Comparison of ENCODE assay signal across 27 cellular contexts in the genomic region with DNA sequence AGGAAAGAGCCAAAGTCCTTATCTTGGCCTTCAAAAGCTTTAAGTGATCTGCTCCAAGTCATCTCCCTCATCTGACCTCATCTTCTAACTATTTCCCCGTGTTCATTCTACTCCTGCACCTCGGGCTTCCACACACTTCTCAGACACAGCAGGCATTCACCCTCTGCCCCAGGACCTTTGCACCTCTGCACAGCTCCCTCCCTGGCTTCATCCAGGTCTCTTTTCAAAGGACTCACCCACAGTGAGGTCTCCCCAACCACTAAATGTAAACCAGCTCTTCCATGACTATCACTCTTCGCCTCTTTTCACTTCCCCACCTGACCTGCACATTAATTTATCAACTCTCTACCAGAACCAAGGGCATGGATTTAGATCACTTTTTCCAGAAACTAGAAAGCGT.
"Had no signal": no experiment of that assay in that cellular context is flagged by ENCODE, and none has a peak within 500 bp of the region (broad histone marks: within the 10 kb centered on the region; RNA-seq: fewer than 3 reads in every experiment).

No MANE protein-coding gene starts in this region.

- H3K27me3 ChIP-seq: neural progenitor cell, ovary, right lobe of liver, sigmoid colon, stomach, thyroid gland, tibial nerve, upper lobe of right lung, uterus had no signal

- H3K36me3 ChIP-seq: neural progenitor cell, ovary, right lobe of liver, sigmoid colon, stomach, thoracic aorta, thyroid gland, tibial nerve, upper lobe of right lung, uterus had no signal

- ATAC-seq: naive thymus-derived CD4-positive, alpha-beta T cell; natural killer cell; psoas muscle; right cardiac atrium; right lobe of liver; stimulated activated effector memory CD8-positive, alpha-beta T cell treated with anti-CD3 and anti-CD28 coated beads, Interleukin-12 subunit alpha, Interleukin-12 subunit beta, amount 100 ng/mL, for 72 hours; stimulated activated naive B cell treated with anti-CD40 and anti-IgM and Interleukin-4, amounts not matched to agents 10 μg/mL and 1 μg/mL and 100 μg/mL, for 72 hours; upper lobe of right lung had no signal

- H3K4me3 ChIP-seq: neural progenitor cell, ovary, psoas muscle, right lobe of liver, sigmoid colon, stomach, thoracic aorta, thyroid gland, tibial nerve, upper lobe of right lung, uterus had no signal

- DNase-seq: naive thymus-derived CD4-positive, alpha-beta T cell; natural killer cell; occipital lobe; ovary; psoas muscle; right cardiac atrium; right lobe of liver; sigmoid colon; small intestine; stimulated activated CD4-positive, alpha-beta T cell treated with anti-CD3 and anti-CD28 coated beads, Interleukin-15, amount 100 ng/mL, for 24 hours; stimulated activated CD4-positive, alpha-beta T cell treated with anti-CD3 and anti-CD28 coated beads, Interleukin-2, amount 100 ng/mL, for 24 hours; stimulated activated CD4-positive, alpha-beta T cell treated with anti-CD3 and anti-CD28 coated beads, Interleukin-2, amount 100 ng/mL, for 48 hours; stimulated activated CD4-positive, alpha-beta T cell treated with anti-CD3 and anti-CD28 coated beads, Interleukin-4, amount 100 ng/mL, for 24 hours; stimulated activated naive B cell treated with anti-CD40 and anti-IgM and Interleukin-4, amounts not matched to agents 10 μg/mL and 1 μg/mL and 100 μg/mL, for 72 hours; stimulated activated naive CD4-positive, alpha-beta T cell treated with Interleukin-2 at 50 U/mL for 16 hours; stomach; thyroid gland; upper lobe of right lung; uterus had no signal

- H3K4me1 Mint-ChIP-seq: naive thymus-derived CD4-positive, alpha-beta T cell; natural killer cell; nephron; stimulated activated effector memory CD8-positive, alpha-beta T cell treated with anti-CD3 and anti-CD28 coated beads, Interleukin-12 subunit alpha, Interleukin-12 subunit beta, amount 100 ng/mL, for 72 hours; stimulated activated naive B cell treated with anti-CD40 and anti-IgM and Interleukin-4, amounts not matched to agents 10 μg/mL and 1 μg/mL and 100 μg/mL, for 72 hours had no signal

- H3K4me3 Mint-ChIP-seq: naive thymus-derived CD4-positive, alpha-beta T cell; natural killer cell; nephron; neural progenitor cell; stimulated activated effector memory CD8-positive, alpha-beta T cell treated with anti-CD3 and anti-CD28 coated beads, Interleukin-12 subunit alpha, Interleukin-12 subunit beta, amount 100 ng/mL, for 72 hours; stimulated activated naive B cell treated with anti-CD40 and anti-IgM and Interleukin-4, amounts not matched to agents 10 μg/mL and 1 μg/mL and 100 μg/mL, for 72 hours; stimulated activated naive CD8-positive, alpha-beta T cell treated with anti-CD3 and anti-CD28 coated beads, Interleukin-15, Interleukin-2, amounts not matched to agents 100 ng/mL and 50 ng/mL, for 24 hours had no signal

- H3K27ac Mint-ChIP-seq: naive thymus-derived CD4-positive, alpha-beta T cell; natural killer cell; nephron; neural progenitor cell; progenitor cell of endocrine pancreas; stimulated activated effector memory CD8-positive, alpha-beta T cell treated with anti-CD3 and anti-CD28 coated beads, Interleukin-12 subunit alpha, Interleukin-12 subunit beta, amount 100 ng/mL, for 72 hours; stimulated activated naive B cell treated with anti-CD40 and anti-IgM and Interleukin-4, amounts not matched to agents 10 μg/mL and 1 μg/mL and 100 μg/mL, for 72 hours; stimulated activated naive CD8-positive, alpha-beta T cell treated with anti-CD3 and anti-CD28 coated beads, Interleukin-15, Interleukin-2, amounts not matched to agents 100 ng/mL and 50 ng/mL, for 24 hours had no signal

- H3K4me1 ChIP-seq: psoas muscle, right lobe of liver, sigmoid colon, stomach, tibial nerve, upper lobe of right lung, uterus had no signal

- H3K9me3 Mint-ChIP-seq: natural killer cell; nephron; stimulated activated naive CD8-positive, alpha-beta T cell treated with anti-CD3 and anti-CD28 coated beads, Interleukin-15, Interleukin-2, amounts not matched to agents 100 ng/mL and 50 ng/mL, for 24 hours had no signal

- H3K79me2 ChIP-seq: parathyroid adenoma had no signal

- H3K27ac ChIP-seq: neural progenitor cell, ovary, psoas muscle, right lobe of liver, sigmoid colon, stomach, thoracic aorta, thyroid gland, tibial nerve, upper lobe of right lung, uterus had no signal

- H3K36me3 Mint-ChIP-seq: naive thymus-derived CD4-positive, alpha-beta T cell; natural killer cell; neural progenitor cell; stimulated activated effector memory CD8-positive, alpha-beta T cell treated with anti-CD3 and anti-CD28 coated beads, Interleukin-12 subunit alpha, Interleukin-12 subunit beta, amount 100 ng/mL, for 72 hours; stimulated activated naive B cell treated with anti-CD40 and anti-IgM and Interleukin-4, amounts not matched to agents 10 μg/mL and 1 μg/mL and 100 μg/mL, for 72 hours had no signal

- H3K9ac ChIP-seq: neural progenitor cell, parathyroid adenoma had no signal

- H3K9me3 ChIP-seq: ovary, psoas muscle, right lobe of liver, sigmoid colon, stomach, thoracic aorta, thyroid gland, tibial nerve, upper lobe of right lung, uterus had no signal

- H3K4me2 ChIP-seq: neural progenitor cell had no signal

- H3K27me3 Mint-ChIP-seq: stimulated activated naive B cell treated with anti-CD40 and anti-IgM and Interleukin-4, amounts not matched to agents 10 μg/mL and 1 μg/mL and 100 μg/mL, for 72 hours; stimulated activated naive CD8-positive, alpha-beta T cell treated with anti-CD3 and anti-CD28 coated beads, Interleukin-15, Interleukin-2, amounts not matched to agents 100 ng/mL and 50 ng/mL, for 24 hours had no signal
